ENCODE assay signal across 15 cellular contexts in genomic region chr11:134938212-134938611, GRCh38.
"Had no signal": no experiment of that assay in that cellular context is flagged by ENCODE, and none has a peak within 500 bp of the region (broad histone marks: within the 10 kb centered on the region; RNA-seq: fewer than 3 reads in every experiment).

No MANE protein-coding gene starts in this region.

- H3K27ac ChIP-seq: HL-60, RWPE1 had no signal

- DNase-seq: KBM-7, MM.1S, NCI-H1092 treated with DMSO at 0.1 percent for 48 hours, NCI-H1436, NCI-H187, NCI-H2081 treated with DMSO at 0.1 percent for 48 hours, NCI-H2227 treated with DMSO at 0.1 percent for 48 hours, NCI-H524, NCI-H526 treated with DMSO at 0.1 percent for 48 hours, NCI-H748 treated with DMSO at 0.1 percent for 48 hours, SHP77, SK-N-SH, SW 1271 had no signal

- H3K9ac ChIP-seq: SK-N-SH had no signal

- H3K4me2 ChIP-seq: SK-N-SH had no signal

- H3K9me2 ChIP-seq: SK-N-SH had no signal

- H3K9me3 ChIP-seq: SK-N-SH had no signal
